In genomic region chr12:131189781-131190180, GRCh38 we compare ENCODE assay signal across 20 cellular contexts.
A peak's percentile ranks its signal among the peaks of the same experiment; 100 is the strongest.
DNase-seq lines count a peak whose midpoint lies in the region; ATAC-seq and TF ChIP-seq lines count a peak whose summit lies in the region.
"Had no signal": no experiment of that assay in that cellular context is flagged by ENCODE, and none has a peak within 500 bp of the region (broad histone marks: within the 10 kb centered on the region; RNA-seq: fewer than 3 reads in every experiment).

No MANE protein-coding gene starts in this region.

- H3K4me3 Mint-ChIP-seq in H9 = no peak overlapping the region
- H3K4me3 Mint-ChIP-seq: CD4-positive, CD25-positive, alpha-beta regulatory T cell; CD8-positive, alpha-beta memory T cell had no signal

- no peak overlapping the region for H2BK120ac ChIP-seq in H9 (ENCODE audit: low read depth, low read length, poor library complexity, severe bottlenecking)

- no peak overlapping the region for H2AK5ac ChIP-seq in H9 (ENCODE audit: insufficient read length, low read length)

- no peak overlapping the region for H3K18ac ChIP-seq in H9 (ENCODE audit: insufficient read length, low read depth, low read length)

- H2BK5ac ChIP-seq in H9 (ENCODE audit: insufficient read length, low read length) = no peak overlapping the region

- no peaks in the 10 kb centered on the region for H3K79me1 ChIP-seq in H9 (ENCODE audit: insufficient read depth, low read depth, low read length, poor library complexity, severe bottlenecking)

- H3K4me1 ChIP-seq in spleen = no peaks in the 10 kb centered on the region
- H3K4me1 ChIP-seq in H9 (ENCODE audit: insufficient read depth, low read length) = no peaks in the 10 kb centered on the region
- H3K4me1 ChIP-seq: BE2C had no signal

- no peak overlapping the region for H3K14ac ChIP-seq in H9 (ENCODE audit: insufficient read depth, low read length)

- H3K4ac ChIP-seq in H9 (ENCODE audit: low read depth, low read length) = no peak overlapping the region

- no peak overlapping the region for H2BK20ac ChIP-seq in H9 (ENCODE audit: low read depth, low read length, poor library complexity, severe bottlenecking)

- no peak overlapping the region for H3T11ph ChIP-seq in H9 (ENCODE audit: low read length)

- H4K5ac ChIP-seq in H9 (ENCODE audit: insufficient read length, low read depth, low read length) = no peak overlapping the region

- H4K20me1 ChIP-seq in H9 (ENCODE audit: control insufficient read depth, insufficient read depth, insufficient read length) = no peaks in the 10 kb centered on the region

- peak; percentile 42 for DNase-seq in activated effector memory CD4-positive, alpha-beta T cell treated with anti-CD3 and anti-CD28 coated beads, Interleukin-2, amount 50 U/mL, for 16 hours
- no peak for DNase-seq in activated effector memory CD4-positive, alpha-beta T cell treated with Interleukin-2 at 50 U/mL for 16 hours
- peak; percentile 48 for DNase-seq in islet precursor cell
- DNase-seq in spleen = peak; percentile 47
- no peak for DNase-seq in H9
- DNase-seq: ACHN; BE2C; C1 segment of cervical spinal cord; CD4-positive, CD25-positive, alpha-beta regulatory T cell; CD8-positive, alpha-beta memory T cell; COR-L47; DMS 273 treated with DMSO at 0.1 percent for 48 hours; DMS53; DND-41; EL; GM23248; HCEC 1CT; IMR-90 had no signal

- H3K36me3 Mint-ChIP-seq in H9 (ENCODE audit: insufficient read depth in 1 of 3, low read depth in 3 of 3) = no peaks in the 10 kb centered on the region; a peak in 3 of 7 replicates
- H3K36me3 Mint-ChIP-seq: CD4-positive, CD25-positive, alpha-beta regulatory T cell; CD8-positive, alpha-beta memory T cell had no signal

- ATAC-seq in GM18909 (IDR thresholded peaks at IDR 0.05; ENCODE audit: poor library complexity, unreplicated experiment) = no peak
- ATAC-seq: GM12878 had no signal

- intact Hi-C loops in spleen (cut with DNase I; ENCODE audit: low total_unique reads) = no loop called here

- H3K23ac ChIP-seq in H9 (ENCODE audit: insufficient read length, low read depth, low read length) = no peak overlapping the region

- no peak overlapping the region for H4K91ac ChIP-seq in H9 (ENCODE audit: insufficient read length, low read depth, low read length)

- H3K27me3 ChIP-seq in spleen (replicated peaks in 1 of 7) (peaks cover 0 to 12% (median 0%) of the 10 kb centered on the region in 7 donors), H9 (ENCODE audit: insufficient read depth, low read length) (no peaks in the 10 kb centered on the region)
- H3K27me3 ChIP-seq: BE2C had no signal

- H2BK12ac ChIP-seq in H9 (ENCODE audit: insufficient read length, low read depth, low read length) = no peak overlapping the region

- no peak overlapping the region for H3K9ac ChIP-seq in H9 (ENCODE audit: extremely low read depth, insufficient read length, low read length)
- H3K9ac ChIP-seq: GM23248 had no signal

- no peak for TF ChIP-seq POLR2A in spleen (IDR thresholded peaks at IDR 0.05)

- peaks cover 14 to 20% of the 10 kb centered on the region in 2 experiments; a peak in 4 of 5 replicates for H3K9me3 Mint-ChIP-seq in H9

- no peak for TF ChIP-seq CTCF in spleen (IDR thresholded peaks at IDR 0.05 in 8 of 11, conservative IDR thresholded peaks at IDR 0.05 in 3 of 11)
- TF ChIP-seq CTCF in H9 (conservative IDR thresholded peaks at IDR 0.05) = no peak

- no peak overlapping the region for H2BK15ac ChIP-seq in H9 (ENCODE audit: low read depth, low read length)

- no peaks in the 10 kb centered on the region for H3K36me3 ChIP-seq in spleen
- H3K36me3 ChIP-seq: BE2C had no signal

- no peak overlapping the region for H3K56ac ChIP-seq in H9 (ENCODE audit: insufficient read length, low read depth, low read length)

- WGBS in spleen, 5 donors = 81 to 100% (median 83%) methylated on average over 1 of the region's 1 CpG
- no CpG with 5 or more reads among the region's 1 CpG for WGBS in H9 (ENCODE audit: extremely low coverage, insufficient read length, low lambda C conversion rate)

- no peak overlapping the region for H3K4me2 ChIP-seq in H9 (ENCODE audit: insufficient read depth, insufficient read length, low read length)

- no peaks in the 10 kb centered on the region for H3K23me2 ChIP-seq in H9 (ENCODE audit: insufficient read length, low read depth, low read length, poor library complexity, severe bottlenecking)

- H2AFZ ChIP-seq in H9 (ENCODE audit: low read length) = no peak overlapping the region
- H2AFZ ChIP-seq: GM23248 had no signal

- H3K4me3 ChIP-seq in spleen = no peak overlapping the region
- H3K4me3 ChIP-seq: GM12878, GM23248 had no signal

- peaks cover 25% of the 10 kb centered on the region for H3K27me3 Mint-ChIP-seq in H9 (ENCODE audit: low read depth)

- H3K79me2 ChIP-seq in H9 (ENCODE audit: insufficient read depth, low read length) = no peaks in the 10 kb centered on the region

- H3K27ac ChIP-seq in spleen = no peak overlapping the region
- H3K27ac ChIP-seq in H9 (ENCODE audit: insufficient read length, low read depth, low read length) = no peak overlapping the region
- H3K27ac ChIP-seq: GM23248 had no signal

- H4K8ac ChIP-seq in H9 (replicated peaks; ENCODE audit: insufficient read length, low read depth, low read length) = no peak overlapping the region

- no peak overlapping the region for H3K27ac Mint-ChIP-seq in H9
- H3K27ac Mint-ChIP-seq: CD4-positive, CD25-positive, alpha-beta regulatory T cell had no signal

- H3K4me1 Mint-ChIP-seq in H9 = no peaks in the 10 kb centered on the region
- H3K4me1 Mint-ChIP-seq: CD4-positive, CD25-positive, alpha-beta regulatory T cell; CD8-positive, alpha-beta memory T cell had no signal

- H3K9me3 ChIP-seq in spleen (peaks cover 0 to 15% (median 3%) of the 10 kb centered on the region in 8 donors), H9 (ENCODE audit: control insufficient read depth, low read depth, low read length) (no peaks in the 10 kb centered on the region)
- H3K9me3 ChIP-seq: BE2C had no signal

Comparison
In these comparisons a context has a peak if more than half of its experiments do, and no peak if none do; other contexts are left out.
1. DNase-seq: peak in activated effector memory CD4-positive, alpha-beta T cell treated with anti-CD3 and anti-CD28 coated beads, Interleukin-2, amount 50 U/mL, for 16 hours (single experiment), islet precursor cell (single experiment) and spleen (single experiment); none in activated effector memory CD4-positive, alpha-beta T cell treated with Interleukin-2 at 50 U/mL for 16 hours (single experiment) and H9 (single experiment).